16 cellular contexts compared by ENCODE assay signal in genomic region chr10:132929953-132930640, GRCh38. TPM values are rescaled to one million over a fixed set of nuclear protein-coding genes. Genes with fewer than 3 reads are reported as not detected.
DNase-seq lines count a peak whose midpoint lies in the region; ATAC-seq and TF ChIP-seq lines count a peak whose summit lies in the region.
"Had no signal": no experiment of that assay in that cellular context is flagged by ENCODE, and none has a peak within 500 bp of the region (broad histone marks: within the 10 kb centered on the region; RNA-seq: fewer than 3 reads in every experiment).

No MANE protein-coding gene starts in this region.

- H3K4me3 ChIP-seq in neural progenitor cell, result no peak overlapping the region
- H3K4me3 ChIP-seq: esophagus squamous epithelium, heart left ventricle, pancreas, testis had no signal

- H4K20me1 ChIP-seq in neural progenitor cell (ENCODE audit: low read depth), result no peaks in the 10 kb centered on the region

- H3K27ac Mint-ChIP-seq in activated CD8-positive, alpha-beta T cell treated with anti-CD3 and anti-CD28 coated beads for 36 hours, result peak overlapping the region; percentile 76
- H3K27ac Mint-ChIP-seq in neural progenitor cell, result peak overlapping the region; percentile 82
- H3K27ac Mint-ChIP-seq: CD4-positive, alpha-beta T cell had no signal

- intact Hi-C loops in activated CD8-positive, alpha-beta T cell treated with anti-CD3 and anti-CD28 coated beads for 36 hours (cut with micrococcal nuclease), result no loop called here

- H3K79me2 ChIP-seq in neural progenitor cell (ENCODE audit: low read depth), result no peaks in the 10 kb centered on the region

- peaks cover 23% of the 10 kb centered on the region for H3K4me1 Mint-ChIP-seq in activated CD8-positive, alpha-beta T cell treated with anti-CD3 and anti-CD28 coated beads for 36 hours (ENCODE audit: low read depth)
- H3K4me1 Mint-ChIP-seq in neural progenitor cell, result peaks cover 3% of the 10 kb centered on the region

- no peak for TF ChIP-seq CTCF in activated CD8-positive, alpha-beta T cell treated with anti-CD3 and anti-CD28 coated beads for 36 hours (IDR thresholded peaks at IDR 0.05)
- TF ChIP-seq CTCF in neural progenitor cell (IDR thresholded peaks at IDR 0.05), result no peak

- no peaks in the 10 kb centered on the region for H3K27me3 ChIP-seq in neural progenitor cell
- H3K27me3 ChIP-seq: heart left ventricle, pancreas, testis had no signal

- DNase-seq in activated CD4-positive, alpha-beta T cell treated with anti-CD3 and anti-CD28 coated beads, Interleukin-2, amount 50 U/mL, for 48 hours, result peak; percentile 6 to 23
- no peak for DNase-seq in activated CD4-positive, alpha-beta T cell treated with anti-CD3 and anti-CD28 coated beads, Interleukin-2, amount 50 U/mL, for 4 hours
- DNase-seq in activated CD8-positive, alpha-beta T cell treated with anti-CD3 and anti-CD28 coated beads for 36 hours, result peak; percentile 38
- DNase-seq in neural progenitor cell (ENCODE audit: low spot score) (no peak), NCI-H146 treated with DMSO at 0.1 percent for 48 hours (lab: John Stamatoyannopoulos, UW; ENCODE audit: unreplicated experiment) (no peak), DMS153 treated with DMSO at 0.1 percent for 48 hours (lab: John Stamatoyannopoulos, UW; ENCODE audit: unreplicated experiment) (no peak)
- DNase-seq in activated CD8-positive, alpha-beta memory T cell treated with anti-CD3 and anti-CD28 coated beads, Interleukin-2, amount 50 U/mL, for 4 hours, result no peak
- DNase-seq: esophagus squamous epithelium, NCI-H146, NCI-H446 treated with DMSO at 0.1 percent for 48 hours, small intestine, testis had no signal

- H3K9me3 Mint-ChIP-seq in activated CD8-positive, alpha-beta T cell treated with anti-CD3 and anti-CD28 coated beads for 36 hours, result no peaks in the 10 kb centered on the region
- no peaks in the 10 kb centered on the region for H3K9me3 Mint-ChIP-seq in neural progenitor cell
- H3K9me3 Mint-ChIP-seq: CD4-positive, alpha-beta T cell had no signal

- H2AFZ ChIP-seq in neural progenitor cell (replicated peaks), result no peak overlapping the region

- CTCF ChIA-PET in activated CD8-positive, alpha-beta T cell treated with anti-CD3 and anti-CD28 coated beads for 36 hours (lab: Charles Lee), result no interaction called here

- H3F3A ChIP-seq in neural progenitor cell (ENCODE audit: low read depth), result no peaks in the 10 kb centered on the region

- POLR2A ChIA-PET in activated CD8-positive, alpha-beta T cell treated with anti-CD3 and anti-CD28 coated beads for 36 hours (lab: Charles Lee), result no interaction called here

- no peak overlapping the region for H3K4me3 Mint-ChIP-seq in activated CD8-positive, alpha-beta T cell treated with anti-CD3 and anti-CD28 coated beads for 36 hours
- H3K4me3 Mint-ChIP-seq in neural progenitor cell, result no peak overlapping the region
- H3K4me3 Mint-ChIP-seq: CD4-positive, alpha-beta T cell had no signal

- H3K4me2 ChIP-seq in neural progenitor cell, result no peak overlapping the region

- H3K9ac ChIP-seq in neural progenitor cell, result no peak overlapping the region

- H3K27ac ChIP-seq in neural progenitor cell, result no peak overlapping the region
- H3K27ac ChIP-seq: esophagus squamous epithelium, heart left ventricle, pancreas, testis had no signal

- peak; percentile 44 for ATAC-seq in GM18502 (IDR thresholded peaks at IDR 0.05; ENCODE audit: poor library complexity, unreplicated experiment)
- ATAC-seq in activated CD8-positive, alpha-beta T cell treated with anti-CD3 and anti-CD28 coated beads for 36 hours, result peak; percentile 50
- ATAC-seq: heart left ventricle had no signal

- H3K27me3 Mint-ChIP-seq in activated CD8-positive, alpha-beta T cell treated with anti-CD3 and anti-CD28 coated beads for 36 hours, result no peaks in the 10 kb centered on the region
- H3K27me3 Mint-ChIP-seq in neural progenitor cell (ENCODE audit: insufficient read depth, low read depth), result no peaks in the 10 kb centered on the region
- H3K27me3 Mint-ChIP-seq: CD4-positive, alpha-beta T cell had no signal

- no peaks in the 10 kb centered on the region for H3K36me3 ChIP-seq in neural progenitor cell
- H3K36me3 ChIP-seq: esophagus squamous epithelium, heart left ventricle, pancreas had no signal

- peaks cover 5% of the 10 kb centered on the region for H3K4me1 ChIP-seq in neural progenitor cell
- H3K4me1 ChIP-seq: esophagus squamous epithelium, heart left ventricle, pancreas, testis had no signal

- no peaks in the 10 kb centered on the region for H3K9me3 ChIP-seq in neural progenitor cell (ENCODE audit: low read depth)
- H3K9me3 ChIP-seq: esophagus squamous epithelium, heart left ventricle, pancreas, testis had no signal

- no peaks in the 10 kb centered on the region for H3K36me3 Mint-ChIP-seq in activated CD8-positive, alpha-beta T cell treated with anti-CD3 and anti-CD28 coated beads for 36 hours (ENCODE audit: low read depth)
- peaks cover 2% of the 10 kb centered on the region for H3K36me3 Mint-ChIP-seq in neural progenitor cell

RNA-seq across cellular contexts. Expression of gene CFAP46, which starts 12.3 kb away (rescaled TPM):
- total RNA-seq in activated CD8-positive, alpha-beta T cell treated with anti-CD3 and anti-CD28 coated beads for 36 hours, result under 1 TPM in 1 of 2 experiments, not detected in 1; 0.34 TPM
- 1.6 and 4.6 TPM in 2 replicates for total RNA-seq in neural progenitor cell (ENCODE audit: low replicate concordance)
- total RNA-seq: CD4-positive, alpha-beta T cell had no signal

Comparison
In these comparisons a context has a peak if more than half of its experiments do, and no peak if none do; other contexts are left out.
1. DNase-seq: peak in activated CD4-positive, alpha-beta T cell treated with anti-CD3 and anti-CD28 coated beads, Interleukin-2, amount 50 U/mL, for 48 hours (2 of 2) and activated CD8-positive, alpha-beta T cell treated with anti-CD3 and anti-CD28 coated beads for 36 hours (single experiment); none in activated CD4-positive, alpha-beta T cell treated with anti-CD3 and anti-CD28 coated beads, Interleukin-2, amount 50 U/mL, for 4 hours (0 of 2), neural progenitor cell (single experiment), activated CD8-positive, alpha-beta memory T cell treated with anti-CD3 and anti-CD28 coated beads, Interleukin-2, amount 50 U/mL, for 4 hours (single experiment), NCI-H146 treated with DMSO at 0.1 percent for 48 hours (single experiment) and DMS153 treated with DMSO at 0.1 percent for 48 hours (single experiment).